Comparison of ENCODE assay signal across 8 cellular contexts in the genomic region with DNA sequence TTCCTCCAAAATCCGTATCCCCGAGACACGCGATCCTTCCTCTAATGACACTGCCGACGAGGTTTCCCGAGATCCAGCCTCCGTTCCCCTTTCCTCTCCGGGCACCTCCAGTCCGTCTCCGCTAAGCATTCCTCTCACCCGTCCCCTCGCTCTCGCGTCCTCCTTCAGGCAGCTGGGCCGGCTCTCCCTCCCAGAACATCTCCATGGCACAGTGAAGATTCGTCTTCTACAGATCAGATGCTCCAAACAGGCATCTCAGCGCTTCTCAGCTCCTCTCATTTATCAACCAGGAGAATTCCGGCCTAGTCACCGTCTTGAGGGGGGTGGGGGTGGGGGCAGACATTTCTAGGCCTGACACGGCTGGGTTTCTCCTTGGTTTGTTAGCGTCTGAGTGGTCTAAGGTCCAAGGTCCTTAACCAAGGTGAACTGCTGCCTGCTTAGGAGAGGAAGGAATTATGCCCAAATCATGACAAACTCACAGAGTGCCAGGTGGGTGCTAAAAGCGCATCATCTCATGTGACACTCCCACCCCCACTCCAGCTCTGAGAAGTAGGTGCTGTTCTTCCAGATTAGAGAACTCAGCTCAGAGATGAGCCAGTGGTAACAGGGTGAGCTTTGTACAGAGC. TPM values are rescaled to one million over a fixed set of nuclear protein-coding genes. Genes with fewer than 3 reads are reported as not detected.
DNase-seq lines count a peak whose midpoint lies in the region; ATAC-seq and TF ChIP-seq lines count a peak whose summit lies in the region.

A gene (minus strand): TSS at position 457 of the 626 bp plus-strand sequence. CDS start 7,976 bp downstream, outside the sequence.

- H3K4me3 ChIP-seq in AG10803 (ENCODE audit: low read length) (peak within 1 kb of the TSS; percentile 26), HFF-Myc (replicated peaks; ENCODE audit: low read depth, low read length) (peak within 1 kb of the TSS; percentile 36), iPS-11a (ENCODE audit: low read depth, low read length) (peak within 1 kb of the TSS; percentile 24), skeletal muscle cell (ENCODE audit: low read depth, low read length) (peak within 1 kb of the TSS; percentile 44)

- peaks cover 64% of the 10 kb centered on the region for H3K27me3 Mint-ChIP-seq in activated naive CD8-positive, alpha-beta T cell treated with anti-CD3 and anti-CD28 coated beads for 36 hours

- DNase-seq in AG10803 (ENCODE audit: low read depth) (no peak), HFF-Myc (ENCODE audit: extremely low read depth, low read depth) (no peak), skeletal muscle cell (ENCODE audit: low read depth) (no peak), foreskin melanocyte (no peak)
- no peak for DNase-seq in activated naive CD8-positive, alpha-beta T cell treated with anti-CD3 and anti-CD28 coated beads for 36 hours

- peak within 1 kb of the TSS; percentile 2 for H3K27ac Mint-ChIP-seq in activated naive CD8-positive, alpha-beta T cell treated with anti-CD3 and anti-CD28 coated beads for 36 hours

- ATAC-seq in HG02973 (IDR thresholded peaks at IDR 0.05; ENCODE audit: unreplicated experiment) (no peak), GM21619 (IDR thresholded peaks at IDR 0.05; ENCODE audit: unreplicated experiment) (no peak)

- peak within 1 kb of the TSS; percentile 80 for H3K4me3 Mint-ChIP-seq in activated naive CD8-positive, alpha-beta T cell treated with anti-CD3 and anti-CD28 coated beads for 36 hours

- peaks cover 13% of the 10 kb centered on the region for H3K4me1 Mint-ChIP-seq in activated naive CD8-positive, alpha-beta T cell treated with anti-CD3 and anti-CD28 coated beads for 36 hours

- TF ChIP-seq CTCF in AG10803 (conservative IDR thresholded peaks at IDR 0.05; ENCODE audit: low read length) = no peak
- TF ChIP-seq CTCF in HFF-Myc (IDR thresholded peaks at IDR 0.05; ENCODE audit: low read depth, low read length, missing control alignments) = no peak

- no peaks in the 10 kb centered on the region for H3K9me3 Mint-ChIP-seq in activated naive CD8-positive, alpha-beta T cell treated with anti-CD3 and anti-CD28 coated beads for 36 hours

- peaks cover 3% of the 10 kb centered on the region for H3K36me3 Mint-ChIP-seq in activated naive CD8-positive, alpha-beta T cell treated with anti-CD3 and anti-CD28 coated beads for 36 hours

RNA-seq across cellular contexts. Expression of the gene that starts here (rescaled TPM):
- total RNA-seq in activated naive CD8-positive, alpha-beta T cell treated with anti-CD3 and anti-CD28 coated beads for 36 hours = 1 to 10 TPM; 1.4 to 1.7 TPM
